10 cellular contexts compared by ENCODE assay signal in genomic region chr14:50044040-50044651, GRCh38.
A peak's percentile ranks its signal among the peaks of the same experiment; 100 is the strongest.
DNase-seq lines count a peak whose midpoint lies in the region; ATAC-seq lines count a peak whose summit lies in the region.
"Had no signal": no experiment of that assay in that cellular context is flagged by ENCODE, and none has a peak within 500 bp of the region (broad histone marks: within the 10 kb centered on the region; RNA-seq: fewer than 3 reads in every experiment).

No MANE protein-coding gene starts in this region.

- CTCF ChIA-PET in activated CD4-positive, alpha-beta memory T cell treated with anti-CD3 and anti-CD28 coated beads, Interleukin-2, amount 10 ng/mL, durations not matched to agents 7 days and 5 days (lab: Charles Lee): interaction anchor here (1.3 to 4.2 kb wide), 6 partner anchors 17 to 192 kb away, joined by 4 to 31 read pairs (median 12); partner anchors contain the start of genes ARF6 and NEMF

- H3K27ac ChIP-seq in right cardiac atrium (ENCODE audit: low read length) (peak overlapping the region; percentile 63), subcutaneous abdominal adipose tissue (ENCODE audit: low read depth, low read length) (peak overlapping the region; percentile 69)

- WGBS in right cardiac atrium: 57% methylated on average over 4 of the region's 4 CpGs

- intact Hi-C loops in right cardiac atrium (cut with DNase I): no loop called here

- peaks cover 22% of the 10 kb centered on the region for H3K36me3 Mint-ChIP-seq in activated CD4-positive, alpha-beta memory T cell treated with anti-CD3 and anti-CD28 coated beads, Interleukin-2, amount 10 ng/mL, durations not matched to agents 7 days and 5 days (ENCODE audit: low read depth)

- peak overlapping the region; percentile 41 for H3K4me3 Mint-ChIP-seq in activated CD4-positive, alpha-beta memory T cell treated with anti-CD3 and anti-CD28 coated beads, Interleukin-2, amount 10 ng/mL, durations not matched to agents 7 days and 5 days

- DNase-seq in activated CD4-positive, alpha-beta T cell treated with anti-CD3 and anti-CD28 coated beads for 4 hours: peak; percentile 20 to 30
- no peak for DNase-seq in activated CD4-positive, alpha-beta T cell treated with anti-CD3 and anti-CD28 coated beads, Interleukin-2, amount 50 U/mL, for 1 hour
- DNase-seq in activated CD4-positive, alpha-beta memory T cell treated with anti-CD3 and anti-CD28 coated beads, Interleukin-2, amount 10 ng/mL, durations not matched to agents 7 days and 5 days: peak; percentile 31
- DNase-seq in right cardiac atrium (no peak), DMS79 treated with DMSO at 0.1 percent for 48 hours (lab: John Stamatoyannopoulos, UW) (no peak)
- DNase-seq: NCI-H526 treated with DMSO at 0.1 percent for 48 hours had no signal

- H3K4me1 ChIP-seq in right cardiac atrium (ENCODE audit: control insufficient read depth, insufficient read depth, low read length) (peaks cover 12% of the 10 kb centered on the region), subcutaneous abdominal adipose tissue (ENCODE audit: control insufficient read depth in 5 of 5, insufficient read depth in 5 of 5, low read length in 5 of 5) (peaks cover 15 to 60% (median 48%) of the 10 kb centered on the region in 5 donors)

- no peaks in the 10 kb centered on the region for H3K27me3 Mint-ChIP-seq in activated CD4-positive, alpha-beta memory T cell treated with anti-CD3 and anti-CD28 coated beads, Interleukin-2, amount 10 ng/mL, durations not matched to agents 7 days and 5 days

- no peak overlapping the region for H3K9ac ChIP-seq in subcutaneous abdominal adipose tissue (ENCODE audit: low read length in 5 of 5)

- ATAC-seq in right cardiac atrium (peak; percentile 5 to 44), GM18520 (IDR thresholded peaks at IDR 0.05; ENCODE audit: unreplicated experiment) (no peak), GM19452 (IDR thresholded peaks at IDR 0.05; ENCODE audit: unreplicated experiment) (no peak)

- no peaks in the 10 kb centered on the region for H3K27me3 ChIP-seq in right cardiac atrium (ENCODE audit: control insufficient read depth, insufficient read depth)
- H3K27me3 ChIP-seq in subcutaneous abdominal adipose tissue (ENCODE audit: control insufficient read depth in 5 of 5, insufficient read depth in 4 of 5, low read length in 5 of 5): no peaks in the 10 kb centered on the region
- H3K27me3 ChIP-seq: testis had no signal

- H3K27ac Mint-ChIP-seq in activated CD4-positive, alpha-beta memory T cell treated with anti-CD3 and anti-CD28 coated beads, Interleukin-2, amount 10 ng/mL, durations not matched to agents 7 days and 5 days: peak overlapping the region; percentile 92

- H3K4me3 ChIP-seq in right cardiac atrium (ENCODE audit: low read length): no peak overlapping the region
- H3K4me3 ChIP-seq in subcutaneous abdominal adipose tissue (ENCODE audit: low read depth in 1 of 5, low read length in 5 of 5): no peak overlapping the region
- H3K4me3 ChIP-seq: testis had no signal

- peaks cover 79% of the 10 kb centered on the region for H3K4me1 Mint-ChIP-seq in activated CD4-positive, alpha-beta memory T cell treated with anti-CD3 and anti-CD28 coated beads, Interleukin-2, amount 10 ng/mL, durations not matched to agents 7 days and 5 days

- no peaks in the 10 kb centered on the region for H3K9me3 Mint-ChIP-seq in activated CD4-positive, alpha-beta memory T cell treated with anti-CD3 and anti-CD28 coated beads, Interleukin-2, amount 10 ng/mL, durations not matched to agents 7 days and 5 days

- POLR2A ChIA-PET in activated CD4-positive, alpha-beta memory T cell treated with anti-CD3 and anti-CD28 coated beads, Interleukin-2, amount 10 ng/mL, durations not matched to agents 7 days and 5 days (lab: Charles Lee): interaction anchor here (0.8 to 5.9 kb wide), 30 partner anchors 9 to 410 kb away, joined by 3 to 194 read pairs (median 5); partner anchors contain the start of genes ARF6, KLHDC2, NEMF and VCPKMT

- H3K9me3 ChIP-seq in right cardiac atrium (ENCODE audit: control insufficient read depth, low read length) (no peaks in the 10 kb centered on the region), subcutaneous abdominal adipose tissue (ENCODE audit: control insufficient read depth in 5 of 5, low read length in 5 of 5) (peaks cover 0 to 3% (median 0%) of the 10 kb centered on the region in 5 donors)
- H3K9me3 ChIP-seq: testis had no signal

- H3K36me3 ChIP-seq in subcutaneous abdominal adipose tissue (ENCODE audit: control insufficient read depth in 5 of 5, insufficient read depth in 5 of 5, low read length in 5 of 5): no peaks in the 10 kb centered on the region

Comparison
In these comparisons a context has a peak if more than half of its experiments do, and no peak if none do; other contexts are left out.
1. DNase-seq: peak in activated CD4-positive, alpha-beta T cell treated with anti-CD3 and anti-CD28 coated beads for 4 hours (2 of 2) and activated CD4-positive, alpha-beta memory T cell treated with anti-CD3 and anti-CD28 coated beads, Interleukin-2, amount 10 ng/mL, durations not matched to agents 7 days and 5 days (single experiment); none in activated CD4-positive, alpha-beta T cell treated with anti-CD3 and anti-CD28 coated beads, Interleukin-2, amount 50 U/mL, for 1 hour (single experiment), right cardiac atrium (0 of 3) and DMS79 treated with DMSO at 0.1 percent for 48 hours (single experiment).
2. ATAC-seq: peak in right cardiac atrium (2 of 2); none in GM18520 (single experiment) and GM19452 (single experiment).